In genomic region chr1:99441234-99442095, GRCh38 we compare ENCODE assay signal across 11 cellular contexts.
DNase-seq lines count a peak whose midpoint lies in the region; ATAC-seq, FAIRE-seq and TF ChIP-seq lines count a peak whose summit lies in the region.
"Had no signal": no experiment of that assay in that cellular context is flagged by ENCODE, and none has a peak within 500 bp of the region (broad histone marks: within the 10 kb centered on the region; RNA-seq: fewer than 3 reads in every experiment).

No MANE protein-coding gene starts in this region.

- TSS peak; percentile 14 for BruUV-seq in endothelial cell of umbilical vein (replicated peaks; lab: Mats Ljungman, UMichigan)

- TF ChIP-seq POLR2A in endothelial cell of umbilical vein (IDR thresholded peaks at IDR 0.05; ENCODE audit: low read depth, low read length) = no peak

- peaks cover 33% of the 10 kb centered on the region for H3K4me1 ChIP-seq in cardiac muscle cell (ENCODE audit: low read depth)
- H3K4me1 ChIP-seq in endothelial cell of umbilical vein (ENCODE audit: control insufficient read depth, extremely low read depth, insufficient read depth, low read length) = peaks cover 14% of the 10 kb centered on the region
- H3K4me1 ChIP-seq: gastroesophageal sphincter had no signal

- H3K4me3 Mint-ChIP-seq in natural killer cell treated with Interleukin-12 subunit alpha and Interleukin-12 subunit beta and Interleukin-15 and Interleukin-18, amount 100 ng/mL, for 72 hours = no peak overlapping the region

- CTCF ChIA-PET in endothelial cell of umbilical vein (lab: Charles Lee) = interaction anchor here (1.0 to 1.4 kb wide), 2 partner anchors 11 kb away, joined by 3 to 4 read pairs; no protein-coding TSS in a partner anchor

- no peaks in the 10 kb centered on the region for H3K4me1 Mint-ChIP-seq in natural killer cell treated with Interleukin-12 subunit alpha and Interleukin-12 subunit beta and Interleukin-15 and Interleukin-18, amount 100 ng/mL, for 72 hours (ENCODE audit: low read depth in 2 of 2)

- POLR2A ChIA-PET in endothelial cell of umbilical vein (lab: Charles Lee) = no interaction called here

- peak in 1 of 2 donors; percentile 17 for DNase-seq in cardiac muscle cell (ENCODE audit: low read depth in 1 of 2, low spot score in 1 of 2)
- DNase-seq in Right ventricle myocardium superior = no peak
- DNase-seq in NOMO-1 treated with dmso at 0.1 percent for 144 hours (lab: John Stamatoyannopoulos, UW; ENCODE audit: unreplicated experiment) = peak; percentile 27
- peak; percentile 74 for DNase-seq in endothelial cell of umbilical vein (ENCODE audit: low read depth, low spot score)
- DNase-seq in urothelium cell line (ENCODE audit: low spot score) = peak; percentile 25
- DNase-seq in activated CD8-positive, alpha-beta memory T cell treated with anti-CD3 and anti-CD28 coated beads, Interleukin-2, amount 50 U/mL, for 48 hours = no peak
- no peak for DNase-seq in natural killer cell treated with Interleukin-12 subunit alpha and Interleukin-12 subunit beta and Interleukin-15 and Interleukin-18, amount 100 ng/mL, for 72 hours (ENCODE audit: low spot score)
- DNase-seq: C1 segment of cervical spinal cord; stimulated activated CD4-positive, alpha-beta T cell treated with anti-CD3 and anti-CD28 coated beads, Interleukin-1b, Interleukin-23, amount 100 ng/mL, for 48 hours had no signal

- no peak overlapping the region for H3K4me3 ChIP-seq in cardiac muscle cell
- H3K4me3 ChIP-seq in endothelial cell of umbilical vein (replicated peaks in 1 of 3; ENCODE audit: insufficient read depth in 1 of 3, low read depth in 1 of 3, low read length in 3 of 3) = no peak overlapping the region
- H3K4me3 ChIP-seq: gastroesophageal sphincter had no signal

- dilution Hi-C loops in endothelial cell of umbilical vein (cut with MboI; ENCODE audit: extremely low pct_ligation_motif_present, low sequenced_read_pairs) = no loop called here

- H3K36me3 ChIP-seq in cardiac muscle cell (no peaks in the 10 kb centered on the region), endothelial cell of umbilical vein (ENCODE audit: control insufficient read depth in 2 of 2, extremely low read depth in 1 of 2, insufficient read depth in 2 of 2, low read length in 2 of 2) (no peaks in the 10 kb centered on the region)
- H3K36me3 ChIP-seq: gastroesophageal sphincter had no signal

- H3K36me3 Mint-ChIP-seq in natural killer cell treated with Interleukin-12 subunit alpha and Interleukin-12 subunit beta and Interleukin-15 and Interleukin-18, amount 100 ng/mL, for 72 hours = no peaks in the 10 kb centered on the region

- no peaks in the 10 kb centered on the region for H3K27me3 Mint-ChIP-seq in natural killer cell treated with Interleukin-12 subunit alpha and Interleukin-12 subunit beta and Interleukin-15 and Interleukin-18, amount 100 ng/mL, for 72 hours

- FAIRE-seq in endothelial cell of umbilical vein (lab: Jason Lieb, UNC) = peak; percentile 12
- no peak for FAIRE-seq in urothelium cell line (lab: Jason Lieb, UNC)

- H3K9me3 Mint-ChIP-seq in natural killer cell treated with Interleukin-12 subunit alpha and Interleukin-12 subunit beta and Interleukin-15 and Interleukin-18, amount 100 ng/mL, for 72 hours = no peaks in the 10 kb centered on the region

- ATAC-seq in Right ventricle myocardium superior (ENCODE audit: poor library complexity) = no peak
- no peak for ATAC-seq in natural killer cell treated with Interleukin-12 subunit alpha and Interleukin-12 subunit beta and Interleukin-15 and Interleukin-18, amount 100 ng/mL, for 72 hours
- no peak for ATAC-seq in HG03095 (IDR thresholded peaks at IDR 0.05; ENCODE audit: unreplicated experiment)
- ATAC-seq: gastroesophageal sphincter had no signal

- H3K27me3 ChIP-seq in cardiac muscle cell (no peaks in the 10 kb centered on the region), endothelial cell of umbilical vein (ENCODE audit: control insufficient read depth in 2 of 2, insufficient read depth in 2 of 2, low read length in 2 of 2) (no peaks in the 10 kb centered on the region)
- H3K27me3 ChIP-seq: gastroesophageal sphincter had no signal

- H3K9me1 ChIP-seq in endothelial cell of umbilical vein (replicated peaks; ENCODE audit: control insufficient read depth, extremely low read depth, insufficient read depth, low read length) = no peaks in the 10 kb centered on the region

- H3K79me2 ChIP-seq in endothelial cell of umbilical vein (ENCODE audit: control insufficient read depth, insufficient read depth, low read length) = no peaks in the 10 kb centered on the region

- peak overlapping the region; percentile 52 for H2AFZ ChIP-seq in endothelial cell of umbilical vein (ENCODE audit: low read depth, low read length)

- H3K4me2 ChIP-seq in endothelial cell of umbilical vein (ENCODE audit: insufficient read depth, low read length) = peak overlapping the region; percentile 49

- intact Hi-C loops in Right ventricle myocardium superior (cut with DNase I) = no loop called here
- intact Hi-C loops in endothelial cell of umbilical vein (cut with micrococcal nuclease) = no loop called here

- TF ChIP-seq CTCF in cardiac muscle cell (IDR thresholded peaks at IDR 0.05; ENCODE audit: low read depth, low read length) (no peak), endothelial cell of umbilical vein (IDR thresholded peaks at IDR 0.05; ENCODE audit: extremely low read depth in 1 of 2, insufficient read depth in 1 of 2, low read depth in 1 of 2, low read length in 2 of 2) (no peak)

- H3K9me3 ChIP-seq in cardiac muscle cell (ENCODE audit: low read depth) (no peaks in the 10 kb centered on the region), endothelial cell of umbilical vein (replicated peaks; ENCODE audit: control insufficient read depth, insufficient read depth, low read length) (no peaks in the 10 kb centered on the region)
- H3K9me3 ChIP-seq: gastroesophageal sphincter had no signal

- no peaks in the 10 kb centered on the region for H4K20me1 ChIP-seq in endothelial cell of umbilical vein (replicated peaks; ENCODE audit: control insufficient read depth, extremely low read depth, insufficient read depth, low read length)

- no peak overlapping the region for H3K27ac Mint-ChIP-seq in natural killer cell treated with Interleukin-12 subunit alpha and Interleukin-12 subunit beta and Interleukin-15 and Interleukin-18, amount 100 ng/mL, for 72 hours

- H3K9ac ChIP-seq in endothelial cell of umbilical vein (replicated peaks; ENCODE audit: extremely low read depth, insufficient read depth, low read length) = no peak overlapping the region

- peak overlapping the region; percentile 63 for H3K27ac ChIP-seq in cardiac muscle cell
- H3K27ac ChIP-seq in endothelial cell of umbilical vein (ENCODE audit: insufficient read depth, low read depth, low read length) = peak overlapping the region; percentile 12

TF ChIP-seq in endothelial cell of umbilical vein, 7 proteins besides CTCF, POLR2A, EP300 and RAD21:
- TF ChIP-seq JUN (IDR thresholded peaks at IDR 0.05; ENCODE audit: borderline replicate concordance, insufficient read depth, insufficient read length, low read depth) (peak; percentile 34), FOS (IDR thresholded peaks at IDR 0.05; ENCODE audit: borderline replicate concordance, insufficient read depth, low read length) (peak; percentile 51)
- TF ChIP-seq, protein P1, sequence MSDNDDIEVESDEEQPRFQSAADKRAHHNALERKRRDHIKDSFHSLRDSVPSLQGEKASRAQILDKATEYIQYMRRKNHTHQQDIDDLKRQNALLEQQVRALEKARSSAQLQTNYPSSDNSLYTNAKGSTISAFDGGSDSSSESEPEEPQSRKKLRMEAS (IDR thresholded peaks at IDR 0.05; ENCODE audit: insufficient read depth, insufficient read length) = no peak
TF ChIP-seq in endothelial cell of umbilical vein: peak in this region for 2.

Comparison
In these comparisons a context has a peak if more than half of its experiments do, and no peak if none do; other contexts are left out.
1. DNase-seq: peak in NOMO-1 treated with dmso at 0.1 percent for 144 hours (single experiment), endothelial cell of umbilical vein (single experiment) and urothelium cell line (single experiment); none in Right ventricle myocardium superior (single experiment), activated CD8-positive, alpha-beta memory T cell treated with anti-CD3 and anti-CD28 coated beads, Interleukin-2, amount 50 U/mL, for 48 hours (single experiment) and natural killer cell treated with Interleukin-12 subunit alpha and Interleukin-12 subunit beta and Interleukin-15 and Interleukin-18, amount 100 ng/mL, for 72 hours (single experiment).